29 cellular contexts compared by ENCODE assay signal in the genomic region with DNA sequence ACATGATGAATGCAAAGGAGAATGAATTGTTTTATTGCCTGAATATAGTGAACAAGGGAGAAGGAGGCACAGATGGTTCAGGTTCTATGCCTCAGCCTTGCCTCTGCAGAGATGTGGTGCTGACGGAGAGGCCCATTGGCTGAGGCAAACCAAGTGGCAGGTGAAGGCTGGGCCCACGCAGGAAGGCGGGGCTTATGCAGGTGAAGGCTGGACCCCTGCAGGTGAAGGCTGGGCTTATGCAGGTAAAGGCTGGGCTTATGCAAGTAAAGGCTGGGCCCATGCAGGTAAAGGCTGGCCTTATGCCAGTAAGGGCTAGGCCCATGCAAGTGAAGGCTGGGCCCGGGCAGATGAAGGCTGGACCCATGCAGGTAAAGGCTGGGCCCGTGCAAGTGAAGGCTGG.
DNase-seq lines count a peak whose midpoint lies in the region; ATAC-seq and TF ChIP-seq lines count a peak whose summit lies in the region.
"Had no signal": no experiment of that assay in that cellular context is flagged by ENCODE, and none has a peak within 500 bp of the region (broad histone marks: within the 10 kb centered on the region; RNA-seq: fewer than 3 reads in every experiment).

No MANE protein-coding gene starts in this region.

- no peak overlapping the region for H2AK5ac ChIP-seq in trophoblast cell (ENCODE audit: low read length)

- no peak overlapping the region for H4K12ac ChIP-seq in trophoblast cell (ENCODE audit: low read depth, low read length)

- no peak overlapping the region for H3K23ac ChIP-seq in trophoblast cell (ENCODE audit: low read length)

- no peak for TF ChIP-seq CTCF in MCF 10A (IDR thresholded peaks at IDR 0.05; ENCODE audit: unreplicated experiment)
- TF ChIP-seq CTCF in breast epithelium (IDR thresholded peaks at IDR 0.05): no peak
- no peak for TF ChIP-seq CTCF in neural progenitor cell (IDR thresholded peaks at IDR 0.05)
- no peak for TF ChIP-seq CTCF in adrenal gland (IDR thresholded peaks at IDR 0.05)

- intact Hi-C loops in MCF 10A (cut with micrococcal nuclease) (no loop called here), breast epithelium (cut with DNase I; ENCODE audit: low total_unique reads) (no loop called here), adrenal gland (cut with DNase I) (no loop called here)

- TF ChIP-seq POLR2A in breast epithelium (IDR thresholded peaks at IDR 0.05) (no peak), adrenal gland (IDR thresholded peaks at IDR 0.05) (no peak)

- no peaks in the 10 kb centered on the region for H3K79me2 ChIP-seq in trophoblast cell (ENCODE audit: control insufficient read depth, insufficient read depth, low read length, poor library complexity)
- no peaks in the 10 kb centered on the region for H3K79me2 ChIP-seq in neural progenitor cell (ENCODE audit: low read depth)

- H3K4me1 Mint-ChIP-seq in MCF 10A (ENCODE audit: insufficient read depth, unreplicated experiment): peaks cover 6% of the 10 kb centered on the region
- H3K4me1 Mint-ChIP-seq in neural progenitor cell: peaks cover 39% of the 10 kb centered on the region
- H3K4me1 Mint-ChIP-seq: CD14-positive monocyte; CD8-positive, alpha-beta memory T cell had no signal

- H3K4me1 ChIP-seq in breast epithelium (no peaks in the 10 kb centered on the region), iPS-15b (ENCODE audit: control insufficient read depth, insufficient read depth, low read length) (peaks cover 14% of the 10 kb centered on the region), trophoblast cell (ENCODE audit: control insufficient read depth in 1 of 2, insufficient read depth in 2 of 2, low read length in 2 of 2) (no peaks in the 10 kb centered on the region), neural progenitor cell (peaks cover 17% of the 10 kb centered on the region), adrenal gland (replicated peaks in 1 of 2) (no peaks in the 10 kb centered on the region)
- H3K4me1 ChIP-seq: BE2C had no signal

- H3K27me3 ChIP-seq in breast epithelium (no peaks in the 10 kb centered on the region), iPS-15b (ENCODE audit: control insufficient read depth, insufficient read depth, low read length) (no peaks in the 10 kb centered on the region), trophoblast cell (ENCODE audit: insufficient read depth, low read length) (no peaks in the 10 kb centered on the region), neural progenitor cell (no peaks in the 10 kb centered on the region), adrenal gland (no peaks in the 10 kb centered on the region)
- H3K27me3 ChIP-seq: BE2C, SJCRH30 had no signal

- H3K4me2 ChIP-seq in trophoblast cell (ENCODE audit: low read length): no peak overlapping the region
- no peak overlapping the region for H3K4me2 ChIP-seq in neural progenitor cell
- H3K4me2 ChIP-seq: PC-9 had no signal

- no peak overlapping the region for H3K14ac ChIP-seq in trophoblast cell (ENCODE audit: low read length)

- no peak overlapping the region for H2BK120ac ChIP-seq in trophoblast cell (ENCODE audit: insufficient read depth, low read length, poor library complexity)

- DNase-seq in MCF 10A (ENCODE audit: unreplicated experiment) (peak; percentile 16), breast epithelium (ENCODE audit: low spot score in 2 of 2) (no peak), trophoblast cell (no peak), neural progenitor cell (ENCODE audit: low spot score) (no peak), adrenal gland (no peak)
- DNase-seq: 8988T; ACHN; BE2C; Calu3; CD8-positive, alpha-beta memory T cell; DMS79 treated with DMSO at 0.1 percent for 48 hours; GF-D8; H7; HFFc6; Kasumi-1; MV-4-11; NCI-H1105; NCI-H1694; NCI-H2029 treated with DMSO at 0.1 percent for 48 hours; NCI-H226; NCI-H774; PC-9; SJCRH30 had no signal

- H3K4me3 ChIP-seq in breast epithelium (no peak overlapping the region), iPS-15b (ENCODE audit: low read depth, low read length) (no peak overlapping the region), trophoblast cell (ENCODE audit: low read depth, low read length) (peak overlapping the region; percentile 35), neural progenitor cell (no peak overlapping the region), adrenal gland (no peak overlapping the region)
- H3K4me3 ChIP-seq: K562, PC-9, SJCRH30 had no signal

- no peak overlapping the region for H2BK12ac ChIP-seq in trophoblast cell (ENCODE audit: low read length)

- POLR2A ChIA-PET in MCF 10A (lab: Yijun Ruan, JAX): no interaction called here

- no peaks in the 10 kb centered on the region for H3K9me3 ChIP-seq in breast epithelium
- H3K9me3 ChIP-seq in iPS-15b (ENCODE audit: control insufficient read depth, insufficient read depth, low read length): no peaks in the 10 kb centered on the region
- peaks cover 1% of the 10 kb centered on the region for H3K9me3 ChIP-seq in trophoblast cell (ENCODE audit: insufficient read depth, low read depth, low read length)
- no peaks in the 10 kb centered on the region for H3K9me3 ChIP-seq in neural progenitor cell (ENCODE audit: low read depth)
- H3K9me3 ChIP-seq in adrenal gland (replicated peaks in 1 of 3): no peaks in the 10 kb centered on the region
- H3K9me3 ChIP-seq: BE2C, SJCRH30 had no signal

- peak overlapping the region; percentile 24 for H3K9ac ChIP-seq in iPS-15b (ENCODE audit: low read depth, low read length)
- H3K9ac ChIP-seq in trophoblast cell (ENCODE audit: low read length): no peak overlapping the region
- H3K9ac ChIP-seq in neural progenitor cell: no peak overlapping the region

- no peaks in the 10 kb centered on the region for H4K20me1 ChIP-seq in neural progenitor cell (ENCODE audit: low read depth)

- H2AFZ ChIP-seq in trophoblast cell (ENCODE audit: insufficient read depth, low read length, poor library complexity) (no peak overlapping the region), neural progenitor cell (replicated peaks) (no peak overlapping the region)
- H2AFZ ChIP-seq: PC-9 had no signal

- no peaks in the 10 kb centered on the region for H3K36me3 Mint-ChIP-seq in MCF 10A (ENCODE audit: insufficient read depth, unreplicated experiment)
- no peaks in the 10 kb centered on the region for H3K36me3 Mint-ChIP-seq in neural progenitor cell
- H3K36me3 Mint-ChIP-seq: CD14-positive monocyte; CD8-positive, alpha-beta memory T cell had no signal

- H3K36me3 ChIP-seq in breast epithelium (no peaks in the 10 kb centered on the region), iPS-15b (ENCODE audit: control insufficient read depth, insufficient read depth, low read length) (no peaks in the 10 kb centered on the region), trophoblast cell (ENCODE audit: control insufficient read depth in 1 of 2, insufficient read depth in 2 of 2, low read length in 2 of 2) (no peaks in the 10 kb centered on the region), neural progenitor cell (no peaks in the 10 kb centered on the region), adrenal gland (replicated peaks in 1 of 2) (no peaks in the 10 kb centered on the region)
- H3K36me3 ChIP-seq: BE2C, SJCRH30 had no signal

- CTCF ChIA-PET in MCF 10A (lab: Yijun Ruan, JAX): interaction anchor here (1.0 kb wide), 1 partner anchor 113 kb away, joined by 3 read pairs; no protein-coding TSS in a partner anchor

- H3K4ac ChIP-seq in trophoblast cell (ENCODE audit: low read depth, low read length): no peak overlapping the region

- BruUV-seq in MCF 10A (replicated peaks; lab: Mats Ljungman, UMichigan): no TSS peak

- H4K8ac ChIP-seq in trophoblast cell (ENCODE audit: low read depth, low read length): no peak overlapping the region

- H3K27ac ChIP-seq in breast epithelium (no peak overlapping the region), trophoblast cell (ENCODE audit: low read depth, low read length) (no peak overlapping the region), neural progenitor cell (no peak overlapping the region), adrenal gland (no peak overlapping the region)
- H3K27ac ChIP-seq: PC-9, SJCRH30 had no signal

- no peaks in the 10 kb centered on the region for H3K79me1 ChIP-seq in trophoblast cell (ENCODE audit: low read length)

- no peak overlapping the region for H2BK5ac ChIP-seq in trophoblast cell (ENCODE audit: low read depth, low read length, poor library complexity)

- ATAC-seq in GM18870 (IDR thresholded peaks at IDR 0.05; ENCODE audit: unreplicated experiment): no peak
- ATAC-seq: Right ventricle myocardium inferior, SK-N-SH treated with all-trans-retinoic acid at 6 μM for 48 hours had no signal

- H3K27ac Mint-ChIP-seq in MCF 10A (ENCODE audit: low read depth, unreplicated experiment) (no peak overlapping the region), neural progenitor cell (no peak overlapping the region)
- H3K27ac Mint-ChIP-seq: CD14-positive monocyte, HFFc6 had no signal

- H3K9me3 Mint-ChIP-seq in MCF 10A (ENCODE audit: unreplicated experiment): no peaks in the 10 kb centered on the region
- no peaks in the 10 kb centered on the region for H3K9me3 Mint-ChIP-seq in neural progenitor cell
- H3K9me3 Mint-ChIP-seq: CD8-positive, alpha-beta memory T cell had no signal

- no CpG with 5 or more reads among the region's 5 CpGs for WGBS in trophoblast cell (ENCODE audit: extremely low coverage, insufficient coverage, insufficient read length)
- WGBS in adrenal gland, 4 donors: 70 to 93% (median 76%) methylated on average over 5 of the region's 5 CpGs

- H3K4me3 Mint-ChIP-seq in MCF 10A (ENCODE audit: unreplicated experiment) (no peak overlapping the region), neural progenitor cell (no peak overlapping the region)
- H3K4me3 Mint-ChIP-seq: CD14-positive monocyte; CD8-positive, alpha-beta memory T cell; HFFc6 had no signal

- peaks cover 7% of the 10 kb centered on the region for H3F3A ChIP-seq in neural progenitor cell (ENCODE audit: low read depth)

- no peak overlapping the region for H3K18ac ChIP-seq in trophoblast cell (ENCODE audit: low read length)

- H3K27me3 Mint-ChIP-seq in MCF 10A (ENCODE audit: insufficient read depth, unreplicated experiment): no peaks in the 10 kb centered on the region
- H3K27me3 Mint-ChIP-seq in neural progenitor cell (ENCODE audit: insufficient read depth, low read depth): peaks cover 2% of the 10 kb centered on the region

- no peak overlapping the region for H4K91ac ChIP-seq in trophoblast cell (ENCODE audit: low read depth, low read length)
